Comparison of ENCODE assay signal across 8 cellular contexts in genomic region chr5:55344392-55344992, GRCh38. TPM values are rescaled to one million over a fixed set of nuclear protein-coding genes. Genes with fewer than 3 reads are reported as not detected.
DNase-seq lines count a peak whose midpoint lies in the region; ATAC-seq and TF ChIP-seq lines count a peak whose summit lies in the region.

No MANE protein-coding gene starts in this region.

- CTCF ChIA-PET in CD4-positive, alpha-beta memory T cell (lab: Charles Lee; ENCODE audit: partially characterized antibody), result interaction anchor here (1.5 to 3.0 kb wide), 3 partner anchors 9 to 347 kb away, joined by 4 to 22 read pairs (median 4); no protein-coding TSS in a partner anchor
- CTCF ChIA-PET in HEK293 (lab: Yijun Ruan, JAX), result interaction anchor here (0.6 to 0.9 kb wide), 2 partner anchors 344 to 348 kb away, joined by 3 to 6 read pairs; no protein-coding TSS in a partner anchor

- H3K4me1 Mint-ChIP-seq in CD4-positive, alpha-beta memory T cell, result peaks cover 0 to 6% (median 3%) of the 10 kb centered on the region in 4 donors

- ATAC-seq in HG02870 (IDR thresholded peaks at IDR 0.05; ENCODE audit: unreplicated experiment), result no peak
- ATAC-seq in GM21717 (IDR thresholded peaks at IDR 0.05; ENCODE audit: unreplicated experiment), result no peak

- H3K27me3 ChIP-seq in CD4-positive, alpha-beta memory T cell (ENCODE audit: insufficient read depth, low read length), result no peaks in the 10 kb centered on the region

- peak overlapping the region in 4 of 7 donors; percentile 57 to 82 (median 72) for H3K27ac Mint-ChIP-seq in CD4-positive, alpha-beta memory T cell

- H3K9me3 ChIP-seq in CD4-positive, alpha-beta memory T cell (ENCODE audit: control insufficient read depth in 1 of 2, low read length in 2 of 2), result no peaks in the 10 kb centered on the region
- no peaks in the 10 kb centered on the region for H3K9me3 ChIP-seq in HEK293 (ENCODE audit: control insufficient read depth, insufficient read depth, low read depth, low read length)

- POLR2A ChIA-PET in CD4-positive, alpha-beta memory T cell (lab: Charles Lee; ENCODE audit: partially characterized antibody), result no interaction called here
- POLR2A ChIA-PET in HEK293 (lab: Yijun Ruan, JAX), result no interaction called here

- intact Hi-C loops in CD4-positive, alpha-beta memory T cell (cut with micrococcal nuclease), result loop anchor here (1.0 to 10.0 kb wide), 3 partner anchors 172 to 860 kb away; partner anchors contain the start of gene CDC20B

- no peak overlapping the region for H3K27ac ChIP-seq in CD4-positive, alpha-beta memory T cell (ENCODE audit: low read depth, low read length)
- H3K27ac ChIP-seq in HEK293 (ENCODE audit: extremely low read depth, low read depth, low read length), result no peak overlapping the region

- H3K4me3 Mint-ChIP-seq in CD4-positive, alpha-beta memory T cell, result no peak overlapping the region

- H3K36me3 Mint-ChIP-seq in CD4-positive, alpha-beta memory T cell, result peaks cover 53 to 71% of the 10 kb centered on the region in 2 donors

- H3K4me1 ChIP-seq in CD4-positive, alpha-beta memory T cell (ENCODE audit: insufficient read depth, low read length), result no peaks in the 10 kb centered on the region
- H3K4me1 ChIP-seq in HEK293 (ENCODE audit: control insufficient read depth, insufficient read depth, low read length), result no peaks in the 10 kb centered on the region

- DNase-seq in CD4-positive, alpha-beta memory T cell, result peak; percentile 38 to 59 (median 55)
- DNase-seq in T follicular helper cell (ENCODE audit: low read depth) (peak; percentile 40), amniotic stem cell (lab: John Stamatoyannopoulos, UW) (peak; percentile 13), hippocampal formation (lab: John Stamatoyannopoulos, UW) (peak; percentile 39 to 48), smooth muscle cell of the brain vasculature (ENCODE audit: low read depth, low spot score) (peak; percentile 57)

- H3K36me3 ChIP-seq in CD4-positive, alpha-beta memory T cell (ENCODE audit: insufficient read depth, low read length), result peaks cover 47% of the 10 kb centered on the region
- H3K36me3 ChIP-seq in HEK293 (ENCODE audit: control insufficient read depth in 2 of 2, insufficient read depth in 1 of 2, low read length in 2 of 2), result peaks cover 58 to 65% of the 10 kb centered on the region in 2 experiments

- H3K27me3 Mint-ChIP-seq in CD4-positive, alpha-beta memory T cell, result no peaks in the 10 kb centered on the region

- no peak for TF ChIP-seq CTCF in HEK293 (tag by site-specific recombination; IDR thresholded peaks at IDR 0.05)

- no peak overlapping the region for H3K4me3 ChIP-seq in CD4-positive, alpha-beta memory T cell (ENCODE audit: low read length in 2 of 2)
- no peak overlapping the region for H3K4me3 ChIP-seq in HEK293 (ENCODE audit: low read depth, low read length)

- H3K9me3 Mint-ChIP-seq in CD4-positive, alpha-beta memory T cell, result no peaks in the 10 kb centered on the region

TF ChIP-seq in HEK293, 187 proteins besides CTCF, POLR2A, EP300 and RAD21:
- TF ChIP-seq ZNF654 (tag by site-specific recombination; IDR thresholded peaks at IDR 0.05; ENCODE audit: low read depth), result peak; percentile 52
- TF ChIP-seq ZNF398 (tag by site-specific recombination; IDR thresholded peaks at IDR 0.05), result no peak
- no peak for TF ChIP-seq ZNF658 (tag by site-specific recombination; IDR thresholded peaks at IDR 0.05)
- TF ChIP-seq ZFHX2 (tag by site-specific recombination; conservative IDR thresholded peaks at IDR 0.05), result no peak
- TF ChIP-seq ZNF391 (tag by site-specific recombination; IDR thresholded peaks at IDR 0.05; ENCODE audit: borderline replicate concordance, low read depth), result no peak

RNA-seq across cellular contexts. Expression of gene MTREX, which starts 36.7 kb away (rescaled TPM):
- 10 to 100 TPM; 73.3 to 82.2 TPM for total RNA-seq in CD4-positive, alpha-beta memory T cell
- polyA plus RNA-seq in CD4-positive, alpha-beta memory T cell, result 10 to 100 TPM; 28.8 to 37.4 TPM

RNA-seq across cellular contexts. Expression of gene DHX29, which starts 37.0 kb away (rescaled TPM):
- 10 to 100 TPM; 18.5 to 22.5 TPM for total RNA-seq in CD4-positive, alpha-beta memory T cell
- 10 to 100 TPM; 11.6 to 21.0 TPM for polyA plus RNA-seq in CD4-positive, alpha-beta memory T cell
